Comparison of ENCODE assay signal across 8 cellular contexts in genomic region chr1:15848143-15848928, GRCh38. TPM values are rescaled to one million over a fixed set of nuclear protein-coding genes. Genes with fewer than 3 reads are reported as not detected.
DNase-seq lines count a peak whose midpoint lies in the region; ATAC-seq, FAIRE-seq and TF ChIP-seq lines count a peak whose summit lies in the region.

No MANE protein-coding gene starts in this region.

- peak overlapping the region; percentile 82 for H3K4me3 ChIP-seq in cardiac muscle cell
- peak overlapping the region; percentile 87 to 93 for H3K4me3 ChIP-seq in prostate gland

- intact Hi-C loops in prostate gland (cut with DNase I) = loop anchor here (2.0 to 5.0 kb wide), 3 partner anchors 14 to 104 kb away; no protein-coding TSS in a partner anchor

- FAIRE-seq in H54 (lab: Jason Lieb, UNC) = no peak

- H3K27ac ChIP-seq in cardiac muscle cell (peak overlapping the region; percentile 98), prostate gland (peak overlapping the region; percentile 96 to 98)

- H3K27me3 ChIP-seq in cardiac muscle cell (no peaks in the 10 kb centered on the region), prostate gland (replicated peaks; ENCODE audit: insufficient read depth) (no peaks in the 10 kb centered on the region)

- no peak for TF ChIP-seq CTCF in cardiac muscle cell (IDR thresholded peaks at IDR 0.05; ENCODE audit: low read depth, low read length)
- no peak for TF ChIP-seq CTCF in prostate gland (IDR thresholded peaks at IDR 0.05)

- TF ChIP-seq POLR2A in prostate gland (IDR thresholded peaks at IDR 0.05) (no peak), H54 (IDR thresholded peaks at IDR 0.05; ENCODE audit: low read depth, low read length) (no peak)

- WGBS in prostate gland = under 1% methylated on average over 77 of the region's 104 CpGs

- DNase-seq in activated naive CD4-positive, alpha-beta T cell treated with anti-CD3 and anti-CD28 coated beads, Interleukin-2, amount 50 U/mL, for 16 hours = peak; percentile 56
- DNase-seq in cardiac muscle cell (ENCODE audit: low read depth in 1 of 2, low spot score in 1 of 2) (peak; percentile 23 to 61), prostate gland (ENCODE audit: low spot score) (peak; percentile 24), H54 (ENCODE audit: insufficient read length, low spot score) (no peak), NCI-H1694 treated with DMSO at 0.1 percent for 48 hours (lab: John Stamatoyannopoulos, UW) (no peak)

- H3K36me3 ChIP-seq in cardiac muscle cell (no peaks in the 10 kb centered on the region), prostate gland (no peaks in the 10 kb centered on the region)

- H3K4me1 ChIP-seq in cardiac muscle cell (ENCODE audit: low read depth) = peaks cover 26% of the 10 kb centered on the region
- H3K4me1 ChIP-seq in prostate gland (replicated peaks) = no peaks in the 10 kb centered on the region

- ATAC-seq in GM18511 (IDR thresholded peaks at IDR 0.05; ENCODE audit: unreplicated experiment) (peak; percentile 7), HG02884 (IDR thresholded peaks at IDR 0.05; ENCODE audit: unreplicated experiment) (peak; percentile 15)

- H3K9me3 ChIP-seq in cardiac muscle cell (ENCODE audit: low read depth) (no peaks in the 10 kb centered on the region), prostate gland (no peaks in the 10 kb centered on the region)

TF ChIP-seq in PFSK-1, 5 proteins besides CTCF, POLR2A, EP300 and RAD21:
- TF ChIP-seq POLR2AphosphoS5 (IDR thresholded peaks at IDR 0.05; ENCODE audit: low read depth, low read length) (no peak), SIN3A (IDR thresholded peaks at IDR 0.05; ENCODE audit: borderline replicate concordance, insufficient read depth, low read length) (0 out of 2 replicates have a peak, but pooled peaks have one; percentile 13)

RNA-seq across cellular contexts. Expression of gene SPEN, which starts 0.8 kb away (rescaled TPM):
- 28.2 TPM for polyA plus RNA-seq in PFSK-1 (2012; ENCODE audit: insufficient read length, low read depth)
- total RNA-seq in cardiac muscle cell (14.8 and 31.6 TPM in 2 replicates), prostate gland (10 to 100 TPM; 31.9 to 48.3 TPM)
- polyA plus RNA-seq in cardiac muscle cell = 25.8 and 35.4 TPM in 2 replicates

RNA-seq across cellular contexts. Expression of gene UQCRHL, which starts 40.9 kb away (rescaled TPM):
- 1.4 TPM for polyA plus RNA-seq in PFSK-1 (2012; ENCODE audit: insufficient read length, low read depth)
- 3.9 and 5.0 TPM in 2 replicates for total RNA-seq in cardiac muscle cell
- polyA plus RNA-seq in cardiac muscle cell = 2.5 and 3.2 TPM in 2 replicates
- 1 to 10 TPM; 1.6 to 2.4 TPM for total RNA-seq in prostate gland

Comparison
In these comparisons a context has a peak if more than half of its experiments do, and no peak if none do; other contexts are left out.
1. DNase-seq: peak in activated naive CD4-positive, alpha-beta T cell treated with anti-CD3 and anti-CD28 coated beads, Interleukin-2, amount 50 U/mL, for 16 hours (single experiment), cardiac muscle cell (2 of 2) and prostate gland (single experiment); none in H54 (single experiment) and NCI-H1694 treated with DMSO at 0.1 percent for 48 hours (single experiment).